8 cellular contexts compared by ENCODE assay signal in genomic region chr2:113136828-113137775, GRCh38. TPM values are rescaled to one million over a fixed set of nuclear protein-coding genes. Genes with fewer than 3 reads are reported as not detected.
DNase-seq lines count a peak whose midpoint lies in the region; ATAC-seq, FAIRE-seq and TF ChIP-seq lines count a peak whose summit lies in the region.

No MANE protein-coding gene starts in this region.

- intact Hi-C loops in PC-3 (cut with micrococcal nuclease) = loop anchor here (2.0 kb wide), 1 partner anchor 254 kb away; no protein-coding TSS in a partner anchor
- intact Hi-C loops in K562 (cut with micrococcal nuclease) = loop anchor here (2.0 to 5.0 kb wide), 5 partner anchors 35 to 255 kb away; partner anchors contain the start of gene PSD4
- intact Hi-C loops in kidney (cut with DNase I) = no loop called here

- H2AFZ ChIP-seq in PC-3 (ENCODE audit: low read length) (no peak overlapping the region), K562 (ENCODE audit: low read depth, low read length) (no peak overlapping the region)

- no peak for TF ChIP-seq POLR2A in K562 (conservative IDR thresholded peaks at IDR 0.05)

- H3K4me1 ChIP-seq in CD4-positive, CD25-positive, alpha-beta regulatory T cell (ENCODE audit: control insufficient read depth, insufficient read depth, low read length, poor library complexity, severe bottlenecking) = peaks cover 11% of the 10 kb centered on the region
- H3K4me1 ChIP-seq in PC-3 (ENCODE audit: insufficient read depth, low read length) (peaks cover 23% of the 10 kb centered on the region), K562 (replicated peaks in 1 of 2; ENCODE audit: control insufficient read depth in 2 of 2, insufficient read depth in 2 of 2, low read length in 2 of 2) (peaks cover 0 to 5% of the 10 kb centered on the region in 2 experiments; a peak in 2 of 5 replicates), kidney (ENCODE audit: control insufficient read depth in 1 of 2, insufficient read depth in 1 of 2, low read depth in 1 of 2, low read length in 2 of 2) (no peaks in the 10 kb centered on the region)

- CTCF ChIA-PET in PC-3 (lab: Charles Lee) = interaction anchor here (0.5 to 3.1 kb wide), 8 partner anchors 38 to 1487 kb away, joined by 3 to 29 read pairs (median 4); partner anchors contain the start of gene IL1F10
- CTCF ChIA-PET in K562 (lab: Yijun Ruan, JAX; ENCODE audit: low intra/inter-chr PET ratio) = interaction anchor here (0.6 to 2.9 kb wide), 4 partner anchors 91 to 253 kb away, joined by 3 to 30 read pairs (median 3); no protein-coding TSS in a partner anchor

- DNase-seq in CD4-positive, CD25-positive, alpha-beta regulatory T cell = peak; percentile 6 to 61 (median 46)
- DNase-seq in GM19239 (ENCODE audit: insufficient read length, low spot score) (no peak), PC-3 (peak; percentile 74), K562 (ENCODE audit: extremely low read depth in 1 of 4, low spot score in 3 of 4) (peak; percentile 55 to 62 (median 58)), kidney (no peak), superior temporal gyrus (ENCODE audit: extremely low spot score) (peak; percentile 77), ureter (ENCODE audit: low spot score) (no peak)

- no peaks in the 10 kb centered on the region for H3K9me1 ChIP-seq in K562 (ENCODE audit: control insufficient read depth, insufficient read depth, low read length)

- peaks cover 0 to 21% (median 14%) of the 10 kb centered on the region in 4 donors for H3K4me1 Mint-ChIP-seq in CD4-positive, CD25-positive, alpha-beta regulatory T cell

- no peaks in the 10 kb centered on the region for H3K36me3 ChIP-seq in CD4-positive, CD25-positive, alpha-beta regulatory T cell (ENCODE audit: control insufficient read depth, insufficient read depth, low read length)
- H3K36me3 ChIP-seq in PC-3 (ENCODE audit: low read depth, low read length) (no peaks in the 10 kb centered on the region), K562 (ENCODE audit: control insufficient read depth, insufficient read depth, low read length) (no peaks in the 10 kb centered on the region), kidney (ENCODE audit: control insufficient read depth in 1 of 2, insufficient read depth in 2 of 2, low read length in 2 of 2) (no peaks in the 10 kb centered on the region)

- H3K36me3 Mint-ChIP-seq in CD4-positive, CD25-positive, alpha-beta regulatory T cell = no peaks in the 10 kb centered on the region

- H3F3A ChIP-seq in PC-3 (ENCODE audit: low read length, unreplicated experiment) = no peaks in the 10 kb centered on the region

- H3K9ac ChIP-seq in PC-3 (ENCODE audit: low read length) (no peak overlapping the region), K562 (ENCODE audit: insufficient read depth in 1 of 2, low read depth in 2 of 2, low read length in 2 of 2) (no peak overlapping the region), kidney (ENCODE audit: low read length in 2 of 2) (no peak overlapping the region)

- H3K27ac ChIP-seq in CD4-positive, CD25-positive, alpha-beta regulatory T cell (ENCODE audit: insufficient read depth, low read length, poor library complexity, severe bottlenecking) = no peak overlapping the region
- H3K27ac ChIP-seq in PC-3 (ENCODE audit: low read length) (no peak overlapping the region), K562 (ENCODE audit: extremely low read depth, low read depth, low read length) (no peak overlapping the region), kidney (ENCODE audit: low read depth in 2 of 2, low read length in 2 of 2) (no peak overlapping the region)

- no peaks in the 10 kb centered on the region for H3K79me2 ChIP-seq in PC-3 (ENCODE audit: low read length)
- H3K79me2 ChIP-seq in K562 (ENCODE audit: control insufficient read depth, insufficient read depth, low read length) = no peaks in the 10 kb centered on the region

- H3K27me3 ChIP-seq in CD4-positive, CD25-positive, alpha-beta regulatory T cell (ENCODE audit: control insufficient read depth, insufficient read depth, low read length) = no peaks in the 10 kb centered on the region
- H3K27me3 ChIP-seq in PC-3 (ENCODE audit: low read length) (no peaks in the 10 kb centered on the region), K562 (ENCODE audit: control insufficient read depth in 2 of 2, insufficient read depth in 2 of 2, low read length in 2 of 2) (peaks cover 3 to 13% of the 10 kb centered on the region in 2 experiments; a peak in 3 of 5 replicates)

- H3K9me3 ChIP-seq in CD4-positive, CD25-positive, alpha-beta regulatory T cell (ENCODE audit: control insufficient read depth in 2 of 2, low read length in 2 of 2) = no peaks in the 10 kb centered on the region
- H3K9me3 ChIP-seq in PC-3 (ENCODE audit: low read length) (no peaks in the 10 kb centered on the region), K562 (replicated peaks; ENCODE audit: control insufficient read depth, insufficient read depth, low read depth, low read length) (no peaks in the 10 kb centered on the region), kidney (ENCODE audit: control insufficient read depth in 1 of 2, low read length in 2 of 2) (no peaks in the 10 kb centered on the region)

- BruUV-seq in PC-3 (replicated peaks; lab: Mats Ljungman, UMichigan) (no TSS peak), K562 (replicated peaks; lab: Mats Ljungman, UMichigan) (no TSS peak)

- peak; percentile 52 to 70 for TF ChIP-seq RAD21 in K562 (CRISPR knock-in tag; conservative IDR thresholded peaks at IDR 0.05 in 1 of 2, IDR thresholded peaks at IDR 0.05 in 1 of 2)

- no peaks in the 10 kb centered on the region for H3K27me3 Mint-ChIP-seq in CD4-positive, CD25-positive, alpha-beta regulatory T cell

- TF ChIP-seq EP300 in K562 (IDR thresholded peaks at IDR 0.05; ENCODE audit: low read length) = no peak

- WGBS in K562 (ENCODE audit: insufficient coverage, low coverage, missing lambda C conversion rate) = 21% methylated on average over 8 of the region's 8 CpGs

- FAIRE-seq in GM19239 (lab: Jason Lieb, UNC) (peak; percentile 94), K562 (lab: Jason Lieb, UNC) (peak; percentile 97), kidney (lab: Jason Lieb, UNC) (no peak)

- POLR2A ChIA-PET in PC-3 (lab: Charles Lee; ENCODE audit: unreplicated experiment) (no interaction called here), K562 (lab: Yijun Ruan, JAX) (interaction anchor here (1.1 to 1.4 kb wide), 2 partner anchors 15 to 29 kb away, joined by 3 to 7 read pairs; no protein-coding TSS in a partner anchor)

- no peaks in the 10 kb centered on the region for H3K9me2 ChIP-seq in PC-3 (replicated peaks; ENCODE audit: low read length)

- ATAC-seq in CD4-positive, CD25-positive, alpha-beta regulatory T cell (ENCODE audit: low read depth in 2 of 2) = no peak
- ATAC-seq in PC-3 (peak; percentile 39), K562 (peak; percentile 69), HG02973 (IDR thresholded peaks at IDR 0.05; ENCODE audit: unreplicated experiment) (no peak)

- H3K9me3 Mint-ChIP-seq in CD4-positive, CD25-positive, alpha-beta regulatory T cell = no peaks in the 10 kb centered on the region

- no peak overlapping the region for H3K4me3 Mint-ChIP-seq in CD4-positive, CD25-positive, alpha-beta regulatory T cell

- H3K27ac Mint-ChIP-seq in CD4-positive, CD25-positive, alpha-beta regulatory T cell = no peak overlapping the region

- H4K20me1 ChIP-seq in PC-3 (ENCODE audit: low read length) (no peaks in the 10 kb centered on the region), K562 (replicated peaks; ENCODE audit: control insufficient read depth, insufficient read depth, low read length) (no peaks in the 10 kb centered on the region)

- in situ Hi-C loops in K562 (cut with MboI) = loop anchor here (5.0 kb wide), 1 partner anchor 235 kb away; no protein-coding TSS in a partner anchor

- H3K4me2 ChIP-seq in PC-3 (ENCODE audit: low read length) = no peak overlapping the region
- no peak overlapping the region for H3K4me2 ChIP-seq in K562 (ENCODE audit: insufficient read depth, low read length)

- H3K4me3 ChIP-seq in CD4-positive, CD25-positive, alpha-beta regulatory T cell (ENCODE audit: low read depth, low read length) = no peak overlapping the region
- no peak overlapping the region for H3K4me3 ChIP-seq in PC-3 (ENCODE audit: low read length)
- H3K4me3 ChIP-seq in K562 = no peak overlapping the region
- H3K4me3 ChIP-seq in kidney (ENCODE audit: low read length in 2 of 2) = no peak overlapping the region

- peak; percentile 84 for TF ChIP-seq CTCF in PC-3 (conservative IDR thresholded peaks at IDR 0.05; ENCODE audit: low read depth, low read length)
- TF ChIP-seq CTCF in K562 (IDR thresholded peaks at IDR 0.05 in 2 of 3, conservative IDR thresholded peaks at IDR 0.05 in 1 of 3; ENCODE audit: insufficient read depth in 2 of 3, low read depth in 1 of 3, low read length in 3 of 3) = peak; percentile 70 to 75 (median 70); a peak in 5 of 6 replicates
- TF ChIP-seq CTCF in kidney (IDR thresholded peaks at IDR 0.05; ENCODE audit: borderline replicate concordance, extremely low read depth, insufficient read depth) = peak; percentile 63

RNA-seq across cellular contexts. Expression of gene IL1RN, which starts 9.7 kb away (rescaled TPM):
- not detected for total RNA-seq in CD4-positive, CD25-positive, alpha-beta regulatory T cell
- polyA plus RNA-seq in CD4-positive, CD25-positive, alpha-beta regulatory T cell = under 1 TPM in 2 of 4 donors, not detected in 2; 0.23 to 0.59 TPM
- total RNA-seq in PC-3 (2014; rRNA removed) (1.3 and 8.2 TPM in 2 replicates), K562 (2014; rRNA removed) (not detected in 2 replicates), K562 (2014; rRNA removed; fragmentation: Illumina TruSeq; extraction: Trizol) (not detected in 2 replicates), K562 (2015; rRNA removed; fragmentation: Illumina TruSeq; extraction: Trizol) (not detected in 2 replicates), K562 (2021) (not detected in 2 replicates), kidney (2.1 TPM), ureter (80.2 TPM)
- total RNA-seq in K562 (2011; cell fraction: chromatin; rRNA removed; ENCODE audit: low replicate concordance) = not detected in 2 replicates
- not detected in 2 replicates for total RNA-seq in K562 (2011; cell fraction: nucleolus; rRNA removed)
- not detected in 2 replicates for total RNA-seq in K562 (2011; cell fraction: nucleoplasm; rRNA removed)
- polyA plus RNA-seq in K562 (2011; rRNA removed) (0.13 TPM in 1 of 2 replicates, not detected in the other), K562 (2014; fragmentation: Illumina TruSeq; extraction: Trizol) (not detected in 2 replicates), K562 (2014; fragmentation: Nextera tagmentation; extraction: Ambion mirVana) (not detected), K562 (2014; rRNA removed) (not detected in 2 replicates), kidney (ENCODE audit: insufficient read depth, low read depth, low replicate concordance) (1.3 TPM)
- 0.12 TPM in 1 of 2 replicates, not detected in the other for polyA plus RNA-seq in K562 (2011; cell fraction: cytosol; rRNA removed)
- polyA plus RNA-seq in K562 (2011; cell fraction: nucleus; rRNA removed) = not detected in 2 replicates
- 0.13 and 0.26 TPM in 2 replicates for polyA plus RNA-seq in K562 (2012)
- not detected in 2 replicates for polyA minus RNA-seq in K562 (2011; rRNA and poly(A)+ RNA removed)
- polyA minus RNA-seq in K562 (2011; cell fraction: cytosol; rRNA and poly(A)+ RNA removed) = not detected in 2 replicates
- polyA minus RNA-seq in K562 (2011; cell fraction: nucleus; rRNA and poly(A)+ RNA removed) = not detected in 2 replicates

RNA-seq across cellular contexts. Expression of gene PSD4, which starts 36.7 kb away (rescaled TPM):
- total RNA-seq in CD4-positive, CD25-positive, alpha-beta regulatory T cell = 124 TPM
- 10 to 100 TPM; 18.1 to 26.3 (median 20.7) TPM for polyA plus RNA-seq in CD4-positive, CD25-positive, alpha-beta regulatory T cell
- total RNA-seq in PC-3 (2014; rRNA removed) = 46.6 and 60.3 TPM in 2 replicates
- total RNA-seq in K562 (2011; cell fraction: chromatin; rRNA removed; ENCODE audit: low replicate concordance) = 52.4 and 98.0 TPM in 2 replicates
- 58.9 and 60.3 TPM in 2 replicates for total RNA-seq in K562 (2011; cell fraction: nucleolus; rRNA removed)
- total RNA-seq in K562 (2011; cell fraction: nucleoplasm; rRNA removed) = 44.1 and 62.2 TPM in 2 replicates
- 41.0 and 47.0 TPM in 2 replicates for total RNA-seq in K562 (2014; rRNA removed)
- 13.0 and 14.8 TPM in 2 replicates for total RNA-seq in K562 (2014; rRNA removed; fragmentation: Illumina TruSeq; extraction: Trizol)
- total RNA-seq in K562 (2015; rRNA removed; fragmentation: Illumina TruSeq; extraction: Trizol) = 20.8 and 21.7 TPM in 2 replicates
- 48.3 and 54.0 TPM in 2 replicates for total RNA-seq in K562 (2021)
- 11.0 and 14.5 TPM in 2 replicates for polyA plus RNA-seq in K562 (2011; rRNA removed)
- polyA plus RNA-seq in K562 (2011; cell fraction: cytosol; rRNA removed) = 8.8 and 13.1 TPM in 2 replicates
- polyA plus RNA-seq in K562 (2011; cell fraction: nucleus; rRNA removed) = 63.6 and 113 TPM in 2 replicates
- polyA plus RNA-seq in K562 (2012) = 23.7 and 33.6 TPM in 2 replicates
- 28.4 and 32.1 TPM in 2 replicates for polyA plus RNA-seq in K562 (2014; fragmentation: Illumina TruSeq; extraction: Trizol)
- polyA plus RNA-seq in K562 (2014; fragmentation: Nextera tagmentation; extraction: Ambion mirVana) = under 1 TPM; 0.46 to 0.52 TPM
- 27.4 and 30.3 TPM in 2 replicates for polyA plus RNA-seq in K562 (2014; rRNA removed)
- 12.7 and 15.8 TPM in 2 replicates for polyA minus RNA-seq in K562 (2011; rRNA and poly(A)+ RNA removed)
- polyA minus RNA-seq in K562 (2011; cell fraction: cytosol; rRNA and poly(A)+ RNA removed) = 12.8 and 14.9 TPM in 2 replicates
- 35.9 and 36.1 TPM in 2 replicates for polyA minus RNA-seq in K562 (2011; cell fraction: nucleus; rRNA and poly(A)+ RNA removed)
- 42.0 TPM for total RNA-seq in kidney
- 16.2 TPM for polyA plus RNA-seq in kidney (ENCODE audit: insufficient read depth, low read depth, low replicate concordance)
- 55.1 TPM for total RNA-seq in ureter

Comparison
In these comparisons a context has a peak if more than half of its experiments do, and no peak if none do; other contexts are left out.
1. ATAC-seq: peak in PC-3 (single experiment) and K562 (single experiment); none in CD4-positive, CD25-positive, alpha-beta regulatory T cell (0 of 2) and HG02973 (single experiment).
2. DNase-seq: peak in CD4-positive, CD25-positive, alpha-beta regulatory T cell (3 of 3), PC-3 (single experiment), K562 (4 of 4) and superior temporal gyrus (single experiment); none in GM19239 (single experiment), kidney (single experiment) and ureter (single experiment).
3. Peak in every context shown above with its lines, with median percentiles within 50 percentile points of each other: CTCF ChIP-seq.